29 cellular contexts compared by ENCODE assay signal in the genomic region with DNA sequence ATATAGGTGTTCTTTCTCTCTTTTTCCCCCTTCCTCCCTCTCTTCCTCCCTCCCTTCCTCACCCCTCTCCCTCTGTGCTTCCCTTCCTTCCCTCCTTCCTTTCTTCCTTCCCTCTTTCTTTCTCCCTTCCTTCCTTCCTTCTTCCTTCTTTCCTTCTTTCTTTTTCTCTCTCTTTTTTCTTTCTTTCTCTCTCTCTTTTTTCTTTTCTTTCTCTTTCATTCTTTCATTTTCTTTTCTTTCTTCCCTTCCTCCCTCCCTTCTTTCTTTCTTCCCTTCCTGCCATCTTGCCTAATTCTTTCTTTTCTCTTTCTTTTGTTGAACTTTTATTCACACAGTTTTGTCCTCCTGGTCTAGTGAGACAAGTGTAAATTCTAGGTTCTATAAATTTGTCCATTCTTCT.
"Had no signal": no experiment of that assay in that cellular context is flagged by ENCODE, and none has a peak within 500 bp of the region (broad histone marks: within the 10 kb centered on the region; RNA-seq: fewer than 3 reads in every experiment).

No MANE protein-coding gene starts in this region.

- DNase-seq: natural killer cell; occipital lobe; ovary; posterior cingulate gyrus; psoas muscle; right cardiac atrium; right lobe of liver; sigmoid colon; small intestine; stimulated activated CD4-positive, alpha-beta T cell treated with anti-CD3 and anti-CD28 coated beads, Interleukin-15, amount 100 ng/mL, for 24 hours; stimulated activated CD4-positive, alpha-beta T cell treated with anti-CD3 and anti-CD28 coated beads, Interleukin-2, amount 100 ng/mL, for 24 hours; stimulated activated CD4-positive, alpha-beta T cell treated with anti-CD3 and anti-CD28 coated beads, Interleukin-2, amount 100 ng/mL, for 48 hours; stimulated activated CD4-positive, alpha-beta T cell treated with anti-CD3 and anti-CD28 coated beads, Interleukin-4, amount 100 ng/mL, for 24 hours; stimulated activated naive B cell treated with anti-CD40 and anti-IgM and Interleukin-4, amounts not matched to agents 10 μg/mL and 1 μg/mL and 100 μg/mL, for 72 hours; stimulated activated naive CD4-positive, alpha-beta T cell treated with Interleukin-2 at 50 U/mL for 16 hours; substantia nigra; testis; tibial artery; transverse colon; upper lobe of right lung; uterus had no signal

- H3K4me1 ChIP-seq: neural progenitor cell, parathyroid adenoma, psoas muscle, right lobe of liver, sigmoid colon, suprapubic skin, testis, tibial artery, transverse colon, upper lobe of right lung, uterus had no signal

- H3K27ac ChIP-seq: neural progenitor cell, ovary, parathyroid adenoma, psoas muscle, right lobe of liver, sigmoid colon, suprapubic skin, testis, tibial artery, transverse colon, upper lobe of right lung, uterus had no signal

- H3K9ac ChIP-seq: neural progenitor cell, parathyroid adenoma had no signal

- H3K36me3 ChIP-seq: neural progenitor cell, ovary, right lobe of liver, sigmoid colon, suprapubic skin, tibial artery, transverse colon, upper lobe of right lung, uterus had no signal

- H3K4me1 Mint-ChIP-seq: natural killer cell; nephron; neural progenitor cell; stimulated activated effector memory CD8-positive, alpha-beta T cell treated with anti-CD3 and anti-CD28 coated beads, Interleukin-12 subunit alpha, Interleukin-12 subunit beta, amount 100 ng/mL, for 72 hours; stimulated activated naive B cell treated with anti-CD40 and anti-IgM and Interleukin-4, amounts not matched to agents 10 μg/mL and 1 μg/mL and 100 μg/mL, for 72 hours had no signal

- H3K4me3 ChIP-seq: neural progenitor cell, ovary, psoas muscle, right lobe of liver, sigmoid colon, suprapubic skin, testis, tibial artery, transverse colon, upper lobe of right lung, uterus had no signal

- H3K4me2 ChIP-seq: neural progenitor cell had no signal

- H2AFZ ChIP-seq: neural progenitor cell, parathyroid adenoma had no signal

- H3K27me3 Mint-ChIP-seq: progenitor cell of endocrine pancreas; stimulated activated naive B cell treated with anti-CD40 and anti-IgM and Interleukin-4, amounts not matched to agents 10 μg/mL and 1 μg/mL and 100 μg/mL, for 72 hours; stimulated activated naive CD8-positive, alpha-beta T cell treated with anti-CD3 and anti-CD28 coated beads, Interleukin-15, Interleukin-2, amounts not matched to agents 100 ng/mL and 50 ng/mL, for 24 hours; type B pancreatic cell had no signal

- H3K9me3 ChIP-seq: ovary, psoas muscle, right lobe of liver, sigmoid colon, suprapubic skin, testis, tibial artery, transverse colon, upper lobe of right lung, uterus had no signal

- H3K79me2 ChIP-seq: parathyroid adenoma had no signal

- H3K27me3 ChIP-seq: neural progenitor cell, ovary, right lobe of liver, sigmoid colon, suprapubic skin, testis, tibial artery, transverse colon, upper lobe of right lung, uterus had no signal

- H3K4me3 Mint-ChIP-seq: natural killer cell; nephron; neural progenitor cell; stimulated activated effector memory CD8-positive, alpha-beta T cell treated with anti-CD3 and anti-CD28 coated beads, Interleukin-12 subunit alpha, Interleukin-12 subunit beta, amount 100 ng/mL, for 72 hours; stimulated activated naive B cell treated with anti-CD40 and anti-IgM and Interleukin-4, amounts not matched to agents 10 μg/mL and 1 μg/mL and 100 μg/mL, for 72 hours; stimulated activated naive CD8-positive, alpha-beta T cell treated with anti-CD3 and anti-CD28 coated beads, Interleukin-15, Interleukin-2, amounts not matched to agents 100 ng/mL and 50 ng/mL, for 24 hours; type B pancreatic cell had no signal

- ATAC-seq: natural killer cell; psoas muscle; right cardiac atrium; right lobe of liver; stimulated activated effector memory CD8-positive, alpha-beta T cell treated with anti-CD3 and anti-CD28 coated beads, Interleukin-12 subunit alpha, Interleukin-12 subunit beta, amount 100 ng/mL, for 72 hours; stimulated activated naive B cell treated with anti-CD40 and anti-IgM and Interleukin-4, amounts not matched to agents 10 μg/mL and 1 μg/mL and 100 μg/mL, for 72 hours; upper lobe of right lung had no signal

- H3K9me3 Mint-ChIP-seq: nephron; stimulated activated naive CD8-positive, alpha-beta T cell treated with anti-CD3 and anti-CD28 coated beads, Interleukin-15, Interleukin-2, amounts not matched to agents 100 ng/mL and 50 ng/mL, for 24 hours; type B pancreatic cell had no signal

- FAIRE-seq: small intestine had no signal

- H3K27ac Mint-ChIP-seq: natural killer cell; nephron; neural progenitor cell; progenitor cell of endocrine pancreas; stimulated activated effector memory CD8-positive, alpha-beta T cell treated with anti-CD3 and anti-CD28 coated beads, Interleukin-12 subunit alpha, Interleukin-12 subunit beta, amount 100 ng/mL, for 72 hours; stimulated activated naive B cell treated with anti-CD40 and anti-IgM and Interleukin-4, amounts not matched to agents 10 μg/mL and 1 μg/mL and 100 μg/mL, for 72 hours; stimulated activated naive CD8-positive, alpha-beta T cell treated with anti-CD3 and anti-CD28 coated beads, Interleukin-15, Interleukin-2, amounts not matched to agents 100 ng/mL and 50 ng/mL, for 24 hours; type B pancreatic cell had no signal
